8 cellular contexts compared by ENCODE assay signal in genomic region chr14:23568021-23568599, GRCh38. TPM values are rescaled to one million over a fixed set of nuclear protein-coding genes. Genes with fewer than 3 reads are reported as not detected.
DNase-seq lines count a peak whose midpoint lies in the region; ATAC-seq and TF ChIP-seq lines count a peak whose summit lies in the region.

No MANE protein-coding gene starts in this region.

- H3K9me3 ChIP-seq in adipocyte (ENCODE audit: control insufficient read depth, low read length) (no peaks in the 10 kb centered on the region), right lobe of liver (no peaks in the 10 kb centered on the region)

- TF ChIP-seq POLR2A in right lobe of liver (IDR thresholded peaks at IDR 0.05): no peak

- peaks cover 29% of the 10 kb centered on the region for H3K36me3 Mint-ChIP-seq in activated naive CD4-positive, alpha-beta T cell treated with anti-CD3 and anti-CD28 coated beads, Interleukin-2, amount 10 ng/mL, durations not matched to agents 7 days and 5 days
- peaks cover 5% of the 10 kb centered on the region for H3K36me3 Mint-ChIP-seq in type B pancreatic cell

- WGBS in right lobe of liver (ENCODE audit: insufficient coverage, low coverage, low lambda C conversion rate, missing lambda C conversion rate): 65% methylated on average over 2 of the region's 2 CpGs

- no peak for TF ChIP-seq CTCF in right lobe of liver (IDR thresholded peaks at IDR 0.05)
- TF ChIP-seq CTCF in type B pancreatic cell (conservative IDR thresholded peaks at IDR 0.05): no peak

- no peak for DNase-seq in activated naive CD4-positive, alpha-beta T cell treated with anti-CD3 and anti-CD28 coated beads, Interleukin-2, amount 10 ng/mL, durations not matched to agents 7 days and 5 days
- no peak for DNase-seq in activated naive CD4-positive, alpha-beta T cell (lab: John Stamatoyannopoulos, UW)
- DNase-seq in adipocyte (ENCODE audit: low read depth) (no peak), right lobe of liver (no peak), type B pancreatic cell (ENCODE audit: extremely low spot score, unreplicated experiment) (no peak), dedifferentiated amniotic fluid mesenchymal stem cell (ENCODE audit: extremely low spot score) (no peak), NCI-H2227 treated with DMSO at 0.1 percent for 48 hours (lab: John Stamatoyannopoulos, UW) (no peak)
- no peak for DNase-seq in stimulated activated CD4-positive, alpha-beta T cell treated with anti-CD3 and anti-CD28 coated beads, Interleukin-1b, Interleukin-23, amount 100 ng/mL, for 48 hours

- H3K4me3 ChIP-seq in adipocyte (ENCODE audit: low read length) (no peak overlapping the region), right lobe of liver (peak overlapping the region; percentile 54 to 60 (median 60))

- ATAC-seq in right lobe of liver: no peak

- H3K27me3 ChIP-seq in adipocyte (replicated peaks; ENCODE audit: control insufficient read depth, insufficient read depth, low read length): peaks cover 13% of the 10 kb centered on the region
- H3K27me3 ChIP-seq in right lobe of liver: no peaks in the 10 kb centered on the region

- peaks cover 25% of the 10 kb centered on the region for H3K27me3 Mint-ChIP-seq in activated naive CD4-positive, alpha-beta T cell treated with anti-CD3 and anti-CD28 coated beads, Interleukin-2, amount 10 ng/mL, durations not matched to agents 7 days and 5 days
- H3K27me3 Mint-ChIP-seq in type B pancreatic cell: peaks cover 22% of the 10 kb centered on the region

- peak overlapping the region; percentile 100 for H3K4me3 Mint-ChIP-seq in activated naive CD4-positive, alpha-beta T cell treated with anti-CD3 and anti-CD28 coated beads, Interleukin-2, amount 10 ng/mL, durations not matched to agents 7 days and 5 days
- H3K4me3 Mint-ChIP-seq in type B pancreatic cell: peak overlapping the region; percentile 100

- H3K36me3 ChIP-seq in adipocyte (ENCODE audit: control insufficient read depth, insufficient read depth, low read length, severe bottlenecking) (no peaks in the 10 kb centered on the region), right lobe of liver (no peaks in the 10 kb centered on the region)

- H3K9ac ChIP-seq in adipocyte (ENCODE audit: low read length): peak overlapping the region; percentile 83

- H3K4me1 Mint-ChIP-seq in activated naive CD4-positive, alpha-beta T cell treated with anti-CD3 and anti-CD28 coated beads, Interleukin-2, amount 10 ng/mL, durations not matched to agents 7 days and 5 days: peaks cover 58% of the 10 kb centered on the region
- H3K4me1 Mint-ChIP-seq in type B pancreatic cell (ENCODE audit: unreplicated experiment): peaks cover 27% of the 10 kb centered on the region

- no peaks in the 10 kb centered on the region for H3K9me3 Mint-ChIP-seq in activated naive CD4-positive, alpha-beta T cell treated with anti-CD3 and anti-CD28 coated beads, Interleukin-2, amount 10 ng/mL, durations not matched to agents 7 days and 5 days
- no peaks in the 10 kb centered on the region for H3K9me3 Mint-ChIP-seq in type B pancreatic cell

- H3K27ac ChIP-seq in right lobe of liver: peak overlapping the region in 2 of 3 donors; percentile 36 to 39

- intact Hi-C loops in right lobe of liver (cut with DNase I): no loop called here

- CTCF ChIA-PET in activated naive CD4-positive, alpha-beta T cell treated with anti-CD3 and anti-CD28 coated beads, Interleukin-2, amount 10 ng/mL, durations not matched to agents 7 days and 5 days (lab: Charles Lee): interaction anchor here (0.6 to 15.2 kb wide), 7 partner anchors 8 to 987 kb away, joined by 3 to 238 read pairs (median 5); partner anchors contain the start of gene THTPA

- peak overlapping the region; percentile 97 for H3K27ac Mint-ChIP-seq in activated naive CD4-positive, alpha-beta T cell treated with anti-CD3 and anti-CD28 coated beads, Interleukin-2, amount 10 ng/mL, durations not matched to agents 7 days and 5 days
- peak overlapping the region; percentile 97 for H3K27ac Mint-ChIP-seq in type B pancreatic cell

- H3K4me1 ChIP-seq in adipocyte (ENCODE audit: control insufficient read depth, insufficient read depth, low read length) (peaks cover 3% of the 10 kb centered on the region), right lobe of liver (peaks cover 0 to 22% (median 3%) of the 10 kb centered on the region in 4 donors)

RNA-seq across cellular contexts. Expression of gene AP1G2, which starts 0.5 kb away (rescaled TPM):
- total RNA-seq in right lobe of liver: 10 to 100 TPM; 13.6 to 25.9 (median 23.0) TPM
- total RNA-seq in type B pancreatic cell (ENCODE audit: low replicate concordance): 156 and 170 TPM in 2 replicates

RNA-seq across cellular contexts. Expression of gene JPH4, which starts 10.5 kb away (rescaled TPM):
- total RNA-seq in right lobe of liver (under 1 TPM in 3 of 6 experiments, not detected in 3; 0.07 to 0.20 (median 0.19) TPM), type B pancreatic cell (ENCODE audit: low replicate concordance) (0.33 and 8.3 TPM in 2 replicates)

RNA-seq across cellular contexts. Expression of gene THTPA, which starts 12.0 kb away (rescaled TPM):
- total RNA-seq in right lobe of liver (10 to 100 TPM in 4 of 6 experiments, 1 to 10 TPM in 2; 8.2 to 15.0 (median 11.4) TPM), type B pancreatic cell (ENCODE audit: low replicate concordance) (14.3 and 16.4 TPM in 2 replicates)

RNA-seq across cellular contexts. Expression of gene ZFHX2, which starts 16.5 kb away (rescaled TPM):
- total RNA-seq in right lobe of liver (under 1 TPM; 0.33 to 0.83 (median 0.47) TPM), type B pancreatic cell (ENCODE audit: low replicate concordance) (5.6 and 11.1 TPM in 2 replicates)
